In genomic region chr6:18565231-18565630, GRCh38 we compare ENCODE assay signal across 34 cellular contexts.
"Had no signal": no experiment of that assay in that cellular context is flagged by ENCODE, and none has a peak within 500 bp of the region (broad histone marks: within the 10 kb centered on the region; RNA-seq: fewer than 3 reads in every experiment).

No MANE protein-coding gene starts in this region.

- ATAC-seq: activated naive CD4-positive, alpha-beta T cell treated with anti-CD3 and anti-CD28 coated beads, Interleukin-2, amount 50 U/mL, for 72 hours; activated naive CD8-positive, alpha-beta T cell treated with anti-CD3 and anti-CD28 coated beads, Interleukin-2, amount 50 U/mL, for 24 hours; activated T-cell treated with anti-CD3 and anti-CD28 coated beads, Interleukin-2, amount 50 U/mL, for 4 hours; activated T-cell treated with anti-CD3 and anti-CD28 coated beads, Interleukin-2, amount 50 U/mL, for 72 hours; activated T-helper 17 cell treated with anti-CD3 and anti-CD28 coated beads, Interleukin-2, amount 50 U/mL, for 72 hours; body of pancreas had no signal

- H3K9me3 ChIP-seq: adrenal gland, ascending aorta, body of pancreas, breast epithelium had no signal

- DNase-seq: activated effector memory CD4-positive, alpha-beta T cell treated with anti-CD3 and anti-CD28 coated beads, Interleukin-2, amount 50 U/mL, for 16 hours; activated effector memory CD4-positive, alpha-beta T cell treated with Interleukin-2 at 50 U/mL for 16 hours; activated gamma-delta T cell; activated gamma-delta T cell treated with Interleukin-2 at 50 U/mL for 16 hours; activated naive CD4-positive, alpha-beta T cell; activated naive CD4-positive, alpha-beta T cell treated with anti-CD3 and anti-CD28 coated beads for 36 hours; activated naive CD4-positive, alpha-beta T cell treated with anti-CD3 and anti-CD28 coated beads, Interleukin-2, amount 10 ng/mL, durations not matched to agents 7 days and 5 days; activated naive CD4-positive, alpha-beta T cell treated with anti-CD3 and anti-CD28 coated beads, Interleukin-2, amount 50 U/mL, for 16 hours; activated naive CD4-positive, alpha-beta T cell treated with Interleukin-2 at 50 U/mL for 16 hours; activated naive CD8-positive, alpha-beta T cell treated with anti-CD3 and anti-CD28 coated beads for 36 hours; activated naive CD8-positive, alpha-beta T cell treated with anti-CD3 and anti-CD28 coated beads, Interleukin-2, amount 10 ng/mL, durations not matched to agents 7 days and 5 days; activated naive CD8-positive, alpha-beta T cell treated with anti-CD3 and anti-CD28 coated beads, Interleukin-2, amount 50 U/mL, for 24 hours; activated T-cell treated with anti-CD3 and anti-CD28 coated beads, Interleukin-2, amount 50 U/mL, for 1 hour; activated T-cell treated with anti-CD3 and anti-CD28 coated beads, Interleukin-2, amount 50 U/mL, for 24 hours; activated T-cell treated with anti-CD3 and anti-CD28 coated beads, Interleukin-2, amount 50 U/mL, for 4 hours; activated T-cell treated with anti-CD3 and anti-CD28 coated beads, Interleukin-2, amount 50 U/mL, for 48 hours; activated T-cell treated with anti-CD3 and anti-CD28 coated beads, Interleukin-2, amount 50 U/mL, for 72 hours; adrenal gland; amniotic stem cell; amygdala; anterior cingulate cortex; aorta; body of pancreas; brain microvascular endothelial cell; caudate nucleus; central memory CD4-positive, alpha-beta T cell; cerebellar nuclear complex had no signal

- H3K4me3 ChIP-seq: adrenal gland, ascending aorta, body of pancreas, breast epithelium, cardiac muscle cell had no signal

- H3K4me1 ChIP-seq: adrenal gland, ascending aorta, body of pancreas, breast epithelium had no signal

- H3K36me3 ChIP-seq: adrenal gland, ascending aorta, brain microvascular endothelial cell, breast epithelium, cardiac muscle cell had no signal

- H3K27ac ChIP-seq: adrenal gland, ascending aorta, body of pancreas, brain microvascular endothelial cell, breast epithelium, cardiac muscle cell had no signal

- FAIRE-seq: astrocyte, bronchial epithelial cell had no signal

- H3K27me3 ChIP-seq: adrenal gland, ascending aorta, body of pancreas, brain microvascular endothelial cell, breast epithelium, cardiac muscle cell had no signal
